Comparison of ENCODE assay signal across 16 cellular contexts in the genomic region with DNA sequence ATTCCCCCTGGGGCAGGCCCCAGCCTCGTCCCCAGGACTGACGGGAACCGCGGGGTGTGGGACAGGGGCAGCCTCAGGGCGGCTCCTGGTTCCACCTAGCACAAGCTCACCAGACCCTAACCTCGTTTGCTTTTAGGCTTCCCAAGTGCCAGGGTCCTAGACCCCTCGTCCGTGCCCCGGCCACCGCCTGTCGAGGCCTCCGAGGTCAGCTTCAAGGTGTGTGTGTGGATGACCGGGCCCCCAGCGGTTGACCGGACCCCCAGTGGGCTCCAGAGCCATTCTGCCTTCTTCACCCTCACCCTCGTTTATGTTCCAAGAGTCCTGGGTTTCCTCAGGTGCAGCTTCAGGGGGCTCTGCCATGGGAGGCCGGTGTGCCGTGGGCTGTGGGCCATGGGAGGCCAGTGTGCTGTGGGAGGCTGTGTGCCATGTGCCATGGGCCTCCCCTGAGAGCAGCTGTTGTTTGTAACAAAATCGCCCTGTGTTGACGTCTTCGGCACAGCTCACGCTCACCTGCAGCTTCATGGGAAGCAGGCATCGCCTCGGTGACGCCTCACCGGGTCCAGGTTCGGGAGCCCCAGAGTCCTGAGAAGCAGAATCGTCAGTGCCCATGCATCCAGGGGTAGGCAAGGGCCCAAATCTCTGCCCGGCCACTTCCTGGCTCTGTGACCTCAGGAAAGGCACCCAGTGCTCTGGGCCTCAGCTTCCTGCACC. TPM values are rescaled to one million over a fixed set of nuclear protein-coding genes. Genes with fewer than 3 reads are reported as not detected.
A peak's percentile ranks its signal among the peaks of the same experiment; 100 is the strongest.
DNase-seq lines count a peak whose midpoint lies in the region; ATAC-seq and TF ChIP-seq lines count a peak whose summit lies in the region.
"Had no signal": no experiment of that assay in that cellular context is flagged by ENCODE, and none has a peak within 500 bp of the region (broad histone marks: within the 10 kb centered on the region; RNA-seq: fewer than 3 reads in every experiment).

No MANE protein-coding gene starts in this region.

- no peaks in the 10 kb centered on the region for H3K4me1 ChIP-seq in right atrium auricular region

- no peak for TF ChIP-seq CTCF in right atrium auricular region (IDR thresholded peaks at IDR 0.05)

- intact Hi-C loops in Right ventricle myocardium superior (cut with DNase I) = loop anchor here (10.0 kb wide), 1 partner anchor 310 kb away; no protein-coding TSS in a partner anchor
- intact Hi-C loops in activated T-helper 2 cell treated with anti-CD3 and anti-CD28 coated beads, Interferon-gamma antibody, Interleukin-2, Interleukin-4, amounts not matched to agents 10 μg/mL and 5 μg/mL and 100 μg/mL, durations not matched to agents 14 hours and 24 hours and 36 hours (cut with micrococcal nuclease) = loop anchor here (10.0 kb wide), 1 partner anchor 310 kb away; no protein-coding TSS in a partner anchor

- no peak overlapping the region for H3K27ac ChIP-seq in right atrium auricular region
- H3K27ac ChIP-seq: HL-60 had no signal

- H3K4me3 Mint-ChIP-seq in activated T-helper 2 cell treated with anti-CD3 and anti-CD28 coated beads, Interferon-gamma antibody, Interleukin-2, Interleukin-4, amounts not matched to agents 10 μg/mL and 5 μg/mL and 100 μg/mL, durations not matched to agents 14 hours and 24 hours and 36 hours (ENCODE audit: low read depth) = no peak overlapping the region
- H3K4me3 Mint-ChIP-seq: activated CD4-positive, alpha-beta T cell treated with anti-CD3 and anti-CD28 coated beads for 36 hours; activated T-cell treated with anti-CD3 and anti-CD28 coated beads, Interleukin-2, amount 50 U/mL, for 4 hours had no signal

- H3K9me3 Mint-ChIP-seq in activated T-helper 2 cell treated with anti-CD3 and anti-CD28 coated beads, Interferon-gamma antibody, Interleukin-2, Interleukin-4, amounts not matched to agents 10 μg/mL and 5 μg/mL and 100 μg/mL, durations not matched to agents 14 hours and 24 hours and 36 hours = no peaks in the 10 kb centered on the region
- H3K9me3 Mint-ChIP-seq: activated T-cell treated with anti-CD3 and anti-CD28 coated beads, Interleukin-2, amount 50 U/mL, for 4 hours had no signal

- DNase-seq in right atrium auricular region (ENCODE audit: low spot score) = peak; percentile 44
- no peak for DNase-seq in Right ventricle myocardium superior
- peak; percentile 5 for DNase-seq in activated T-helper 2 cell treated with anti-CD3 and anti-CD28 coated beads, Interferon-gamma antibody, Interleukin-2, Interleukin-4, amounts not matched to agents 10 μg/mL and 5 μg/mL and 100 μg/mL, durations not matched to agents 14 hours and 24 hours and 36 hours (ENCODE audit: low spot score)
- DNase-seq in mesenteric fat pad (ENCODE audit: low spot score) = peak; percentile 87
- DNase-seq in ureter (ENCODE audit: low spot score) = peak; percentile 24
- no peak for DNase-seq in NCI-H345 (lab: John Stamatoyannopoulos, UW)
- DNase-seq in stimulated activated CD4-positive, alpha-beta T cell treated with anti-CD3 and anti-CD28 coated beads, Interleukin-4, amount 100 ng/mL, for 1 hour = no peak
- DNase-seq: activated CD4-positive, alpha-beta T cell treated with anti-CD3 and anti-CD28 coated beads for 36 hours; activated T-cell treated with anti-CD3 and anti-CD28 coated beads, Interleukin-2, amount 50 U/mL, for 4 hours; cerebellar nuclear complex; KG1; NCI-H2227 treated with DMSO at 0.1 percent for 48 hours; occipital lobe; SIG-M5 had no signal

- no peaks in the 10 kb centered on the region for H3K36me3 ChIP-seq in right atrium auricular region

- no peaks in the 10 kb centered on the region for H3K9me3 ChIP-seq in right atrium auricular region

- H3K27ac Mint-ChIP-seq in activated T-helper 2 cell treated with anti-CD3 and anti-CD28 coated beads, Interferon-gamma antibody, Interleukin-2, Interleukin-4, amounts not matched to agents 10 μg/mL and 5 μg/mL and 100 μg/mL, durations not matched to agents 14 hours and 24 hours and 36 hours = no peak overlapping the region
- H3K27ac Mint-ChIP-seq: activated CD4-positive, alpha-beta T cell treated with anti-CD3 and anti-CD28 coated beads for 36 hours had no signal

- no peak for ATAC-seq in Right ventricle myocardium superior (ENCODE audit: poor library complexity)
- ATAC-seq in GM21390 (IDR thresholded peaks at IDR 0.05; ENCODE audit: unreplicated experiment) = no peak
- ATAC-seq: activated CD4-positive, alpha-beta T cell treated with anti-CD3 and anti-CD28 coated beads for 36 hours; activated T-cell treated with anti-CD3 and anti-CD28 coated beads, Interleukin-2, amount 50 U/mL, for 4 hours had no signal

- H3K4me3 ChIP-seq in right atrium auricular region = no peak overlapping the region

- H3K36me3 Mint-ChIP-seq in activated T-helper 2 cell treated with anti-CD3 and anti-CD28 coated beads, Interferon-gamma antibody, Interleukin-2, Interleukin-4, amounts not matched to agents 10 μg/mL and 5 μg/mL and 100 μg/mL, durations not matched to agents 14 hours and 24 hours and 36 hours (ENCODE audit: low read depth) = no peaks in the 10 kb centered on the region

- no peaks in the 10 kb centered on the region for H3K27me3 ChIP-seq in right atrium auricular region

- H3K27me3 Mint-ChIP-seq in activated T-helper 2 cell treated with anti-CD3 and anti-CD28 coated beads, Interferon-gamma antibody, Interleukin-2, Interleukin-4, amounts not matched to agents 10 μg/mL and 5 μg/mL and 100 μg/mL, durations not matched to agents 14 hours and 24 hours and 36 hours (ENCODE audit: low read depth) = no peaks in the 10 kb centered on the region

- no peaks in the 10 kb centered on the region for H3K4me1 Mint-ChIP-seq in activated T-helper 2 cell treated with anti-CD3 and anti-CD28 coated beads, Interferon-gamma antibody, Interleukin-2, Interleukin-4, amounts not matched to agents 10 μg/mL and 5 μg/mL and 100 μg/mL, durations not matched to agents 14 hours and 24 hours and 36 hours (ENCODE audit: low read depth)
- H3K4me1 Mint-ChIP-seq: activated CD4-positive, alpha-beta T cell treated with anti-CD3 and anti-CD28 coated beads for 36 hours had no signal

RNA-seq across cellular contexts. Expression of a gene that starts 43.0 kb away (rescaled TPM):
- total RNA-seq in right atrium auricular region (not detected), Right ventricle myocardium superior (not detected), mesenteric fat pad (not detected), ureter (not detected)
- total RNA-seq in activated T-helper 2 cell treated with anti-CD3 and anti-CD28 coated beads, Interferon-gamma antibody, Interleukin-2, Interleukin-4, amounts not matched to agents 10 μg/mL and 5 μg/mL and 100 μg/mL, durations not matched to agents 14 hours and 24 hours and 36 hours = not detected in 2 replicates
- total RNA-seq: activated CD4-positive, alpha-beta T cell treated with anti-CD3 and anti-CD28 coated beads for 36 hours; activated T-cell treated with anti-CD3 and anti-CD28 coated beads, Interleukin-2, amount 50 U/mL, for 4 hours had no signal

Comparison
In these comparisons a context has a peak if more than half of its experiments do, and no peak if none do; other contexts are left out.
1. DNase-seq: peak in right atrium auricular region (single experiment), activated T-helper 2 cell treated with anti-CD3 and anti-CD28 coated beads, Interferon-gamma antibody, Interleukin-2, Interleukin-4, amounts not matched to agents 10 μg/mL and 5 μg/mL and 100 μg/mL, durations not matched to agents 14 hours and 24 hours and 36 hours (single experiment), mesenteric fat pad (single experiment) and ureter (single experiment); none in Right ventricle myocardium superior (single experiment), NCI-H345 (single experiment) and stimulated activated CD4-positive, alpha-beta T cell treated with anti-CD3 and anti-CD28 coated beads, Interleukin-4, amount 100 ng/mL, for 1 hour (single experiment).